Comparison of ENCODE assay signal across 8 cellular contexts in the genomic region with DNA sequence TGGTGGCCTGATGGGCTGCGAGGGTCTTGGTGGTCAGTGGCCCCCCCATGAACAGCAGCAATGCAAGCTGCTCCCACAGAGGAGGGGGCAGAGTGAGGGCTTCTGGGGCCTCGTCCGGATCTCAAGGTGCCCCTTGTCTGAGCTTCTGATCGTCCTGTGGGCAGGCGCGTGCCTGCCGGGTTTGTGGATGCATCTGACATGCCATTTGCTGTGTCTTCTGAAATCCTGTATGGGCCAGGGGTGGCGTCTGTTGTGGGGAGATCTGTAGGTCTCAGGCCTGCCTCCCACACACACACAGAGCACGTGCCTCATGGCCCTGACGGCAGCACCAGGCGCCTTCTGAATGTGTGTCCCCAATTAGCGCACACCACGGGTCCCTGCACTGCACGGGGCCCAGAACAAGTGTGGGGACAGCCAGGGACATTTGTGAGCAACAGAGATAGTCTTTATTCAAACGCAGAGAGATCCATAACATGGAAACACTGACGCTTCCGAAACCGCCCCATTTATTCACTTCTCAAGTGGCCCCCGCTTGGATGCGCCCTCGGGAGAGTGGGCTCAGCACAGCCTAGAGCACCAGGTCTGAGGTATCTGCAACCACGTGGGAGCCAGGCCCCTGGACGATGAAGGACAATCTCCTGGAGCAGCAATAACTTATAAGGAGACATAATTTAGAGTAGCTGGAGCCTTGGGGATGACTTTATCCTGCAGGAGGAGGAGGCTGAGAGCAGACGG. TPM values are rescaled to one million over a fixed set of nuclear protein-coding genes. Genes with fewer than 3 reads are reported as not detected.
DNase-seq lines count a peak whose midpoint lies in the region; ATAC-seq, FAIRE-seq and TF ChIP-seq lines count a peak whose summit lies in the region.

No MANE protein-coding gene starts in this region.

- no peaks in the 10 kb centered on the region for H3K36me3 ChIP-seq in GM12878 (ENCODE audit: control insufficient read depth in 2 of 2, insufficient read depth in 2 of 2, low read length in 1 of 2)

- no peaks in the 10 kb centered on the region for H3K79me2 ChIP-seq in GM12878 (ENCODE audit: control insufficient read depth, insufficient read depth, low read length)

- RAD21 ChIA-PET in GM12878 (lab: Charles Lee; ENCODE audit: unreplicated experiment) = interaction anchor here (1.2 to 1.9 kb wide), 8 partner anchors 17 to 180 kb away, joined by 3 to 16 read pairs (median 6); a partner anchor contains a TSS

- intact Hi-C loops in GM12878 (cut with micrococcal nuclease; ENCODE audit: unreplicated experiment) = loop anchor here (1.0 to 2.0 kb wide), 5 partner anchors 35 to 181 kb away; a partner anchor contains a TSS

- no peaks in the 10 kb centered on the region for H3K36me3 Mint-ChIP-seq in nephron (ENCODE audit: low read depth)

- SMC1A ChIA-PET in GM12878 (lab: Charles Lee; ENCODE audit: uncharacterized antibody, unreplicated experiment) = interaction anchor here (0.9 to 2.5 kb wide), 6 partner anchors 13 to 180 kb away, joined by 3 to 26 read pairs (median 6); a partner anchor contains a TSS

- H3K4me3 ChIP-seq in GM12878 = peak overlapping the region; percentile 85

- peaks cover 0 to 1% of the 10 kb centered on the region in 2 experiments; a peak in 2 of 4 replicates for H3K27me3 ChIP-seq in GM12878 (replicated peaks in 1 of 2; ENCODE audit: control insufficient read depth in 2 of 2, insufficient read depth in 2 of 2, low read length in 1 of 2)

- ATAC-seq in HG03565 (IDR thresholded peaks at IDR 0.05; ENCODE audit: unreplicated experiment) (peak; percentile 1), GM12878 (peak; percentile 7), GM21717 (IDR thresholded peaks at IDR 0.05; ENCODE audit: unreplicated experiment) (no peak)

- no peak for FAIRE-seq in GM12878 (lab: Jason Lieb, UNC)

- WGBS in GM12878 (ENCODE audit: insufficient coverage, insufficient replicate concordance, low lambda C conversion rate, missing lambda C conversion rate) = 35% methylated on average over 24 of the region's 24 CpGs

- POLR2A ChIA-PET in GM12878 (lab: Charles Lee) = no interaction called here

- H3K27me3 Mint-ChIP-seq in nephron (ENCODE audit: low read depth) = peaks cover 63% of the 10 kb centered on the region

- H3K4me2 ChIP-seq in GM12878 (ENCODE audit: control insufficient read depth, insufficient read depth) = peak overlapping the region; percentile 91

- H3K9me3 Mint-ChIP-seq in nephron = peaks cover 3% of the 10 kb centered on the region

- TF ChIP-seq RAD21 in GM12878 (IDR thresholded peaks at IDR 0.05; ENCODE audit: insufficient read depth, low read depth, low read length) = no peak

- in situ Hi-C loops in GM12878 (cut with MboI) = loop anchor here (5.0 kb wide), 1 partner anchor 101 kb away; no protein-coding TSS in a partner anchor

- TF ChIP-seq POLR2A in GM12878 (IDR thresholded peaks at IDR 0.05; ENCODE audit: low read depth, low read length) = no peak

- DNase-seq in ELF-1 (ENCODE audit: low read depth, low spot score) = peak; percentile 7
- DNase-seq in GM12878 (ENCODE audit: low read depth, low spot score) = no peak
- no peak for DNase-seq in SIG-M5 (lab: John Stamatoyannopoulos, UW)
- DNase-seq in NK-92 treated with Interleukin-12 subunit alpha and Interleukin-12 subunit beta, amount 100 ng/mL, for 24 hours (lab: John Stamatoyannopoulos, UW) = no peak
- DNase-seq in mucosa of gallbladder (ENCODE audit: low spot score) = no peak

- no TSS peak for BruUV-seq in GM12878 (replicated peaks; lab: Mats Ljungman, UMichigan)

- peak overlapping the region in 1 of 3 experiments; percentile 3 for H3K27ac Mint-ChIP-seq in nephron

- H3K4me1 ChIP-seq in GM12878 (ENCODE audit: control insufficient read depth, insufficient read depth, low read length) = peaks cover 21% of the 10 kb centered on the region

- no peaks in the 10 kb centered on the region for H4K20me1 ChIP-seq in GM12878 (ENCODE audit: control insufficient read depth, insufficient read depth)

- H2AFZ ChIP-seq in GM12878 (ENCODE audit: control insufficient read depth, low read depth, low read length) = no peak overlapping the region

- no peak for TF ChIP-seq EP300 in GM12878 (IDR thresholded peaks at IDR 0.05; ENCODE audit: borderline replicate concordance in 1 of 2, control insufficient read depth in 1 of 2, low read depth in 2 of 2, low read length in 2 of 2)

- H3K9me3 ChIP-seq in GM12878 (replicated peaks; ENCODE audit: control insufficient read depth, insufficient read depth, low read length) = peaks cover 4% of the 10 kb centered on the region; the same call in 2 of the 3 replicates

- CTCF ChIA-PET in GM12878 (lab: Yijun Ruan, JAX) = interaction anchor here (0.5 to 4.7 kb wide), 14 partner anchors 8 to 351 kb away, joined by 3 to 66 read pairs (median 5); a partner anchor contains a TSS

- H3K27ac ChIP-seq in GM12878 (ENCODE audit: control insufficient read depth, insufficient read depth) = peak overlapping the region; percentile 80

- H3K9ac ChIP-seq in GM12878 (ENCODE audit: control insufficient read depth, insufficient read depth, low read length) = peak overlapping the region; percentile 86

- no peak for TF ChIP-seq CTCF in GM12878 (IDR thresholded peaks at IDR 0.05 in 2 of 3, conservative IDR thresholded peaks at IDR 0.05 in 1 of 3; ENCODE audit: control insufficient read depth in 2 of 3, extremely low read depth in 1 of 3, insufficient read depth in 1 of 3, low read depth in 3 of 3, low read length in 3 of 3)
- TF ChIP-seq CTCF in nephron (IDR thresholded peaks at IDR 0.05; ENCODE audit: unreplicated experiment in 3 of 3) = no peak

- peak overlapping the region; percentile 42 to 76 (median 68) for H3K4me3 Mint-ChIP-seq in nephron

- peaks cover 6% of the 10 kb centered on the region for H3K4me1 Mint-ChIP-seq in nephron

TF ChIP-seq in GM12878, 131 proteins besides CTCF, POLR2A, EP300 and RAD21 (continues in another document):
- no peak for TF ChIP-seq NR2F1 (conservative IDR thresholded peaks at IDR 0.05)
- no peak for TF ChIP-seq CBFB (IDR thresholded peaks at IDR 0.05; ENCODE audit: low read depth)
- no peak for TF ChIP-seq POLR2AphosphoS5 (IDR thresholded peaks at IDR 0.05; ENCODE audit: low read length)
- TF ChIP-seq, protein P1, sequence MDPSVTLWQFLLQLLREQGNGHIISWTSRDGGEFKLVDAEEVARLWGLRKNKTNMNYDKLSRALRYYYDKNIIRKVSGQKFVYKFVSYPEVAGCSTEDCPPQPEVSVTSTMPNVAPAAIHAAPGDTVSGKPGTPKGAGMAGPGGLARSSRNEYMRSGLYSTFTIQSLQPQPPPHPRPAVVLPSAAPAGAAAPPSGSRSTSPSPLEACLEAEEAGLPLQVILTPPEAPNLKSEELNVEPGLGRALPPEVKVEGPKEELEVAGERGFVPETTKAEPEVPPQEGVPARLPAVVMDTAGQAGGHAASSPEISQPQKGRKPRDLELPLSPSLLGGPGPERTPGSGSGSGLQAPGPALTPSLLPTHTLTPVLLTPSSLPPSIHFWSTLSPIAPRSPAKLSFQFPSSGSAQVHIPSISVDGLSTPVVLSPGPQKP (IDR thresholded peaks at IDR 0.05; ENCODE audit: low read depth, low read length) = no peak
- TF ChIP-seq PAX8 (IDR thresholded peaks at IDR 0.05) = no peak
- no peak for TF ChIP-seq BRCA1 (IDR thresholded peaks at IDR 0.05; ENCODE audit: low read depth, low read length)
- TF ChIP-seq ZNF207 (IDR thresholded peaks at IDR 0.05; ENCODE audit: borderline replicate concordance) = no peak

RNA-seq across cellular contexts. Expression of a gene that starts 5.7 kb away (rescaled TPM):
- 71.0 and 75.2 TPM in 2 replicates for total RNA-seq in GM12878 (2013; cell fraction: nucleolus; rRNA removed)
- 8.7 and 10.4 TPM in 2 replicates for total RNA-seq in GM12878 (2014; rRNA removed)
- 6.9 and 9.1 TPM in 2 replicates for total RNA-seq in GM12878 (2014; rRNA removed; fragmentation: Illumina TruSeq; extraction: Trizol)
- total RNA-seq in GM12878 (2021) = 9.3 and 10.2 TPM in 2 replicates
- 3.6 TPM for polyA plus RNA-seq in GM12878 (2011; ENCODE audit: low read depth)
- 6.7 and 7.5 TPM in 2 replicates for polyA plus RNA-seq in GM12878 (2011; rRNA removed)
- 7.6 and 10.1 TPM in 2 replicates for polyA plus RNA-seq in GM12878 (2011; cell fraction: cytosol; rRNA removed)
- 36.0 and 37.7 TPM in 2 replicates for polyA plus RNA-seq in GM12878 (2011; cell fraction: nucleus; rRNA removed)
- polyA plus RNA-seq in GM12878 (2012) = 11.7 and 12.2 TPM in 2 replicates
- 2.6 and 5.1 TPM in 2 replicates for polyA plus RNA-seq in GM12878 (2014; fragmentation: Illumina TruSeq; extraction: Trizol)
- 1 to 10 TPM; 1.1 to 1.6 TPM for polyA plus RNA-seq in GM12878 (2014; fragmentation: Nextera tagmentation; extraction: Ambion mirVana)
- polyA plus RNA-seq in GM12878 (2014; rRNA removed) = 10.1 and 11.2 TPM in 2 replicates
- 1 to 10 TPM; 7.1 to 9.6 TPM for polyA plus RNA-seq in GM12878 (2016; fragmentation: Nextera tagmentation; extraction: Ambion mirVana)
- 2.0 and 6.5 TPM in 2 replicates for polyA minus RNA-seq in GM12878 (2011; rRNA and poly(A)+ RNA removed)
- 3.3 and 4.9 TPM in 2 replicates for polyA minus RNA-seq in GM12878 (2011; cell fraction: cytosol; rRNA and poly(A)+ RNA removed)
- 13.2 and 17.9 TPM in 2 replicates for polyA minus RNA-seq in GM12878 (2011; cell fraction: nucleus; rRNA and poly(A)+ RNA removed)
- 52.0 TPM for total RNA-seq in mucosa of gallbladder

RNA-seq across cellular contexts. Expression of a gene that starts 53.3 kb away (rescaled TPM):
- total RNA-seq in GM12878 (2013; cell fraction: nucleolus; rRNA removed) = not detected in 2 replicates
- not detected in 2 replicates for total RNA-seq in GM12878 (2014; rRNA removed)
- total RNA-seq in GM12878 (2014; rRNA removed; fragmentation: Illumina TruSeq; extraction: Trizol) = not detected in 2 replicates
- total RNA-seq in GM12878 (2021) = not detected in 2 replicates
- polyA plus RNA-seq in GM12878 (2011; ENCODE audit: low read depth) = not detected
- not detected in 2 replicates for polyA plus RNA-seq in GM12878 (2011; rRNA removed)
- not detected in 2 replicates for polyA plus RNA-seq in GM12878 (2011; cell fraction: cytosol; rRNA removed)
- polyA plus RNA-seq in GM12878 (2011; cell fraction: nucleus; rRNA removed) = not detected in 2 replicates
- polyA plus RNA-seq in GM12878 (2012) = not detected in 2 replicates
- polyA plus RNA-seq in GM12878 (2014; fragmentation: Illumina TruSeq; extraction: Trizol) = not detected in 2 replicates
- polyA plus RNA-seq in GM12878 (2014; fragmentation: Nextera tagmentation; extraction: Ambion mirVana) = not detected
- polyA plus RNA-seq in GM12878 (2014; rRNA removed) = not detected in 2 replicates
- not detected for polyA plus RNA-seq in GM12878 (2016; fragmentation: Nextera tagmentation; extraction: Ambion mirVana)
- not detected in 2 replicates for polyA minus RNA-seq in GM12878 (2011; rRNA and poly(A)+ RNA removed)
- not detected in 2 replicates for polyA minus RNA-seq in GM12878 (2011; cell fraction: cytosol; rRNA and poly(A)+ RNA removed)
- not detected in 2 replicates for polyA minus RNA-seq in GM12878 (2011; cell fraction: nucleus; rRNA and poly(A)+ RNA removed)
- total RNA-seq in mucosa of gallbladder = 5.8 TPM
